In the genomic region with DNA sequence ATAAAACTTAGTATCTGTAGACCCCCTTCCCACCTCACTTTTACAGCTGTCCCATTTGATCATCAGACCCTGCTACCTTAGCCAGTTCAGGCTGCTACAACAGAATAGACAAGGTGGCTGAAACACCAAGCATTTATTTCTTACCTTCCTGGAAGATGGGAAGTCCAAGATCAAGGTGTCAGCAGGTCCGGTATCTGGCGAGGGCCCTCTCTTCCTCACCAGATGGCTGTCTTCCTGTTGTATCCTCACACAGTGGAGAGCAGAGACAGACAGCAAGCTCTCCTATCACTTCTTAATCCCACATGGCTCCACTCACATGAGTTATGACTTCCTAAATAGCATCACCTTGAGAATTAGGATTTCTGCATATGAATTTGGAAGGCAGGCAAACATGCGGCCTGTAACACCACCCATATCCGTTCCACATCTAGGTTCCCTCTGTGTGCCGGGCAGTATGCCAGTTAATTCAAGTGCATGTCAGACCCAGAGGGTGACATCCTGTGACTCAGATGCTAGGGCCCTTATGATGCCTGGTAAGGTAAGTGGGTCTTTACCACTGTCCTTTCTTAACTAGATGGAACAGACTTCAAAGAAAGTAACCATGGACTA, we compare ENCODE assay signal across 8 cellular contexts. TPM values are rescaled to one million over a fixed set of nuclear protein-coding genes. Genes with fewer than 3 reads are reported as not detected.
DNase-seq lines count a peak whose midpoint lies in the region.

No MANE protein-coding gene starts in this region.

- peaks cover 32% of the 10 kb centered on the region for H3K27me3 Mint-ChIP-seq in activated T-helper 1 cell treated with anti-CD3 and anti-CD28 coated beads, Interleukin-12 subunit alpha, Interleukin-12 subunit beta, Interleukin-2, Interleukin-4 antibody, amounts not matched to agents 30 ng/mL and 10 ng/mL and 1 ng/mL, durations not matched to agents 14 hours and 24 hours and 36 hours (ENCODE audit: insufficient read depth)
- peaks cover 23% of the 10 kb centered on the region for H3K27me3 Mint-ChIP-seq in T-helper 2 cell treated with Interferon-gamma antibody and Interleukin-4, amounts not matched to agents 5 μg/mL and 100 μg/mL, for 36 hours (ENCODE audit: low read depth)

- H3K27ac Mint-ChIP-seq in activated T-helper 1 cell treated with anti-CD3 and anti-CD28 coated beads, Interleukin-12 subunit alpha, Interleukin-12 subunit beta, Interleukin-2, Interleukin-4 antibody, amounts not matched to agents 30 ng/mL and 10 ng/mL and 1 ng/mL, durations not matched to agents 14 hours and 24 hours and 36 hours, result no peak overlapping the region
- H3K27ac Mint-ChIP-seq in T-helper 2 cell treated with Interferon-gamma antibody and Interleukin-4, amounts not matched to agents 5 μg/mL and 100 μg/mL, for 36 hours, result peak overlapping the region; percentile 13

- H3K9me3 Mint-ChIP-seq in activated T-helper 1 cell treated with anti-CD3 and anti-CD28 coated beads, Interleukin-12 subunit alpha, Interleukin-12 subunit beta, Interleukin-2, Interleukin-4 antibody, amounts not matched to agents 30 ng/mL and 10 ng/mL and 1 ng/mL, durations not matched to agents 14 hours and 24 hours and 36 hours, result no peaks in the 10 kb centered on the region
- H3K9me3 Mint-ChIP-seq in T-helper 2 cell treated with Interferon-gamma antibody and Interleukin-4, amounts not matched to agents 5 μg/mL and 100 μg/mL, for 36 hours, result no peaks in the 10 kb centered on the region

- DNase-seq in activated T-helper 1 cell treated with Interleukin-2 at 50 U/mL for 16 hours (ENCODE audit: low read depth) (peak; percentile 8), dermis blood vessel endothelial cell (peak; percentile 77), pons (ENCODE audit: low spot score) (peak; percentile 2), NCI-H1436 treated with DMSO at 0.1 percent for 48 hours (lab: John Stamatoyannopoulos, UW) (no peak), AG08396 (ENCODE audit: low spot score) (no peak), GF-D8 (lab: John Stamatoyannopoulos, UW) (no peak)
- no peak for DNase-seq in activated T-helper 1 cell treated with anti-CD3 and anti-CD28 coated beads, Interleukin-12 subunit alpha, Interleukin-12 subunit beta, Interleukin-2, Interleukin-4 antibody, amounts not matched to agents 30 ng/mL and 10 ng/mL and 1 ng/mL, durations not matched to agents 14 hours and 24 hours and 36 hours (ENCODE audit: low spot score)
- no peak for DNase-seq in T-helper 2 cell treated with Interferon-gamma antibody and Interleukin-4, amounts not matched to agents 5 μg/mL and 100 μg/mL, for 36 hours (ENCODE audit: low spot score)

- no peak overlapping the region for H3K4me3 Mint-ChIP-seq in activated T-helper 1 cell treated with anti-CD3 and anti-CD28 coated beads, Interleukin-12 subunit alpha, Interleukin-12 subunit beta, Interleukin-2, Interleukin-4 antibody, amounts not matched to agents 30 ng/mL and 10 ng/mL and 1 ng/mL, durations not matched to agents 14 hours and 24 hours and 36 hours
- H3K4me3 Mint-ChIP-seq in T-helper 2 cell treated with Interferon-gamma antibody and Interleukin-4, amounts not matched to agents 5 μg/mL and 100 μg/mL, for 36 hours, result no peak overlapping the region

- intact Hi-C loops in activated T-helper 1 cell treated with anti-CD3 and anti-CD28 coated beads, Interleukin-12 subunit alpha, Interleukin-12 subunit beta, Interleukin-2, Interleukin-4 antibody, amounts not matched to agents 30 ng/mL and 10 ng/mL and 1 ng/mL, durations not matched to agents 14 hours and 24 hours and 36 hours (cut with micrococcal nuclease), result no loop called here

- H3K4me1 Mint-ChIP-seq in activated T-helper 1 cell treated with anti-CD3 and anti-CD28 coated beads, Interleukin-12 subunit alpha, Interleukin-12 subunit beta, Interleukin-2, Interleukin-4 antibody, amounts not matched to agents 30 ng/mL and 10 ng/mL and 1 ng/mL, durations not matched to agents 14 hours and 24 hours and 36 hours (ENCODE audit: low read depth), result peaks cover 20% of the 10 kb centered on the region
- peaks cover 27% of the 10 kb centered on the region for H3K4me1 Mint-ChIP-seq in T-helper 2 cell treated with Interferon-gamma antibody and Interleukin-4, amounts not matched to agents 5 μg/mL and 100 μg/mL, for 36 hours (ENCODE audit: low read depth)

- H3K36me3 Mint-ChIP-seq in activated T-helper 1 cell treated with anti-CD3 and anti-CD28 coated beads, Interleukin-12 subunit alpha, Interleukin-12 subunit beta, Interleukin-2, Interleukin-4 antibody, amounts not matched to agents 30 ng/mL and 10 ng/mL and 1 ng/mL, durations not matched to agents 14 hours and 24 hours and 36 hours (ENCODE audit: low read depth), result no peaks in the 10 kb centered on the region
- H3K36me3 Mint-ChIP-seq in T-helper 2 cell treated with Interferon-gamma antibody and Interleukin-4, amounts not matched to agents 5 μg/mL and 100 μg/mL, for 36 hours (ENCODE audit: low read depth), result no peaks in the 10 kb centered on the region

RNA-seq across cellular contexts. Expression of a gene that starts 2.1 kb away (rescaled TPM):
- not detected in 2 replicates for total RNA-seq in activated T-helper 1 cell treated with anti-CD3 and anti-CD28 coated beads, Interleukin-12 subunit alpha, Interleukin-12 subunit beta, Interleukin-2, Interleukin-4 antibody, amounts not matched to agents 30 ng/mL and 10 ng/mL and 1 ng/mL, durations not matched to agents 14 hours and 24 hours and 36 hours
- 0.09 TPM in 1 of 2 replicates, not detected in the other for total RNA-seq in dermis blood vessel endothelial cell

RNA-seq across cellular contexts. Expression of a gene that starts 27.1 kb away (rescaled TPM):
- 0.18 TPM in 1 of 2 replicates, not detected in the other for total RNA-seq in activated T-helper 1 cell treated with anti-CD3 and anti-CD28 coated beads, Interleukin-12 subunit alpha, Interleukin-12 subunit beta, Interleukin-2, Interleukin-4 antibody, amounts not matched to agents 30 ng/mL and 10 ng/mL and 1 ng/mL, durations not matched to agents 14 hours and 24 hours and 36 hours
- total RNA-seq in dermis blood vessel endothelial cell, result not detected in 2 replicates

RNA-seq across cellular contexts. Expression of a gene that starts 31.6 kb away (rescaled TPM):
- 3.5 and 5.1 TPM in 2 replicates for total RNA-seq in activated T-helper 1 cell treated with anti-CD3 and anti-CD28 coated beads, Interleukin-12 subunit alpha, Interleukin-12 subunit beta, Interleukin-2, Interleukin-4 antibody, amounts not matched to agents 30 ng/mL and 10 ng/mL and 1 ng/mL, durations not matched to agents 14 hours and 24 hours and 36 hours
- total RNA-seq in dermis blood vessel endothelial cell, result 13.3 and 37.6 TPM in 2 replicates

RNA-seq across cellular contexts. Expression of a gene that starts 46.0 kb away (rescaled TPM):
- total RNA-seq in activated T-helper 1 cell treated with anti-CD3 and anti-CD28 coated beads, Interleukin-12 subunit alpha, Interleukin-12 subunit beta, Interleukin-2, Interleukin-4 antibody, amounts not matched to agents 30 ng/mL and 10 ng/mL and 1 ng/mL, durations not matched to agents 14 hours and 24 hours and 36 hours, result 0.32 and 0.65 TPM in 2 replicates
- total RNA-seq in dermis blood vessel endothelial cell, result 2.0 and 3.7 TPM in 2 replicates

Comparison
In these comparisons a context has a peak if more than half of its experiments do, and no peak if none do; other contexts are left out.
1. DNase-seq: peak in activated T-helper 1 cell treated with Interleukin-2 at 50 U/mL for 16 hours (single experiment), dermis blood vessel endothelial cell (single experiment) and pons (single experiment); none in activated T-helper 1 cell treated with anti-CD3 and anti-CD28 coated beads, Interleukin-12 subunit alpha, Interleukin-12 subunit beta, Interleukin-2, Interleukin-4 antibody, amounts not matched to agents 30 ng/mL and 10 ng/mL and 1 ng/mL, durations not matched to agents 14 hours and 24 hours and 36 hours (single experiment), T-helper 2 cell treated with Interferon-gamma antibody and Interleukin-4, amounts not matched to agents 5 μg/mL and 100 μg/mL, for 36 hours (single experiment), NCI-H1436 treated with DMSO at 0.1 percent for 48 hours (single experiment), AG08396 (single experiment) and GF-D8 (single experiment).